In genomic region chr10:97761331-97761865, GRCh38 we compare ENCODE assay signal across 23 cellular contexts. TPM values are rescaled to one million over a fixed set of nuclear protein-coding genes. Genes with fewer than 3 reads are reported as not detected.
DNase-seq lines count a peak whose midpoint lies in the region; ATAC-seq, FAIRE-seq and TF ChIP-seq lines count a peak whose summit lies in the region.
"Had no signal": no experiment of that assay in that cellular context is flagged by ENCODE, and none has a peak within 500 bp of the region (broad histone marks: within the 10 kb centered on the region; RNA-seq: fewer than 3 reads in every experiment).

No MANE protein-coding gene starts in this region.

- no peak overlapping the region for H3K9ac ChIP-seq in GM12878 (ENCODE audit: control insufficient read depth, insufficient read depth, low read length)
- H3K9ac ChIP-seq: BLaER1 treated with 17β-estradiol and CSF1 and Interleukin-3, amounts not matched to agents 10 nM and 100 nM had no signal

- no TSS peak for BruUV-seq in GM12878 (replicated peaks; lab: Mats Ljungman, UMichigan)

- TF ChIP-seq POLR2A in GM12878 (IDR thresholded peaks at IDR 0.05; ENCODE audit: low read depth, low read length) = peak; percentile 54

- no peak for TF ChIP-seq EP300 in GM12878 (IDR thresholded peaks at IDR 0.05; ENCODE audit: borderline replicate concordance in 1 of 2, control insufficient read depth in 1 of 2, low read depth in 2 of 2, low read length in 2 of 2)

- H3K9me3 ChIP-seq in left ventricle myocardium inferior (replicated peaks) = no peaks in the 10 kb centered on the region
- no peaks in the 10 kb centered on the region for H3K9me3 ChIP-seq in GM12878 (replicated peaks; ENCODE audit: control insufficient read depth, insufficient read depth, low read length)
- H3K9me3 ChIP-seq: BLaER1 treated with 17β-estradiol and CSF1 and Interleukin-3, amounts not matched to agents 10 nM and 100 nM; Peyer's patch had no signal

- SMC1A ChIA-PET in GM12878 (lab: Charles Lee; ENCODE audit: uncharacterized antibody, unreplicated experiment) = no interaction called here

- no peaks in the 10 kb centered on the region; the same call in 1 of the 2 replicates for H4K20me1 ChIP-seq in GM12878 (ENCODE audit: control insufficient read depth, insufficient read depth)

- H3K4me3 ChIP-seq in left ventricle myocardium inferior (no peak overlapping the region), GM12878 (no peak overlapping the region)
- H3K4me3 ChIP-seq: BLaER1 treated with 17β-estradiol and CSF1 and Interleukin-3, amounts not matched to agents 10 nM and 100 nM; Peyer's patch had no signal

- H3K27me3 ChIP-seq in left ventricle myocardium inferior (ENCODE audit: low read depth) (no peaks in the 10 kb centered on the region), GM12878 (replicated peaks in 1 of 2; ENCODE audit: control insufficient read depth in 2 of 2, insufficient read depth in 2 of 2, low read length in 1 of 2) (no peaks in the 10 kb centered on the region), layer of hippocampus (ENCODE audit: control insufficient read depth, insufficient read depth, low read length) (no peaks in the 10 kb centered on the region)
- H3K27me3 ChIP-seq: BLaER1 treated with 17β-estradiol and CSF1 and Interleukin-3, amounts not matched to agents 10 nM and 100 nM; Peyer's patch had no signal

- RAD21 ChIA-PET in GM12878 (lab: Charles Lee; ENCODE audit: unreplicated experiment) = no interaction called here

- 97% methylated on average over 8 of the region's 8 CpGs for WGBS in GM12878 (ENCODE audit: insufficient coverage, insufficient replicate concordance, low lambda C conversion rate, missing lambda C conversion rate)

- no peak for DNase-seq in left ventricle myocardium inferior
- DNase-seq in cardiac septum (ENCODE audit: low spot score) = no peak
- no peak for DNase-seq in GM12878 (ENCODE audit: low read depth, low spot score)
- no peak for DNase-seq in HEK293T (ENCODE audit: extremely low spot score)
- DNase-seq: GDM1, IMR-90, Kasumi-1, NCI-H1105, NCI-H1694 treated with DMSO at 0.1 percent for 48 hours, NCI-H2107, NCI-H2227 treated with DMSO at 0.1 percent for 48 hours, NCI-H524 treated with DMSO at 0.1 percent for 48 hours, SHP77 had no signal

- H3K36me3 ChIP-seq in left ventricle myocardium inferior = peaks cover 51% of the 10 kb centered on the region
- H3K36me3 ChIP-seq in GM12878 (ENCODE audit: control insufficient read depth in 2 of 2, insufficient read depth in 2 of 2, low read length in 1 of 2) = peaks cover 11 to 20% of the 10 kb centered on the region in 2 experiments

- ATAC-seq in GM12878 = no peak
- ATAC-seq in HG03196 (IDR thresholded peaks at IDR 0.05; ENCODE audit: unreplicated experiment) = no peak
- no peak for ATAC-seq in HG03159 (IDR thresholded peaks at IDR 0.05; ENCODE audit: unreplicated experiment)

- POLR2A ChIA-PET in GM12878 (lab: Charles Lee) = no interaction called here
- POLR2A ChIA-PET in HEK293T (lab: Yijun Ruan, JAX) = no interaction called here

- CTCF ChIA-PET in GM12878 (lab: Yijun Ruan, JAX) (interaction anchor here (0.8 kb wide), 1 partner anchor 20 kb away, joined by 4 read pairs; no protein-coding TSS in a partner anchor), HEK293T (lab: Yijun Ruan, JAX) (interaction anchor here (2.3 kb wide), 1 partner anchor 107 kb away, joined by 7 read pairs; no protein-coding TSS in a partner anchor)

- H3K79me2 ChIP-seq in GM12878 (ENCODE audit: control insufficient read depth, insufficient read depth, low read length) = no peaks in the 10 kb centered on the region

- no peak overlapping the region for H2AFZ ChIP-seq in GM12878 (ENCODE audit: control insufficient read depth, low read depth, low read length)

- no peak for TF ChIP-seq CTCF in left ventricle myocardium inferior (IDR thresholded peaks at IDR 0.05; ENCODE audit: borderline replicate concordance)
- no peak for TF ChIP-seq CTCF in GM12878 (IDR thresholded peaks at IDR 0.05 in 2 of 3, conservative IDR thresholded peaks at IDR 0.05 in 1 of 3; ENCODE audit: control insufficient read depth in 2 of 3, extremely low read depth in 1 of 3, insufficient read depth in 1 of 3, low read depth in 3 of 3, low read length in 3 of 3)

- FAIRE-seq in GM12878 (lab: Jason Lieb, UNC) = no peak
- FAIRE-seq: GM12892 had no signal

- no peak overlapping the region for H3K4me2 ChIP-seq in GM12878 (ENCODE audit: control insufficient read depth, insufficient read depth)
- H3K4me2 ChIP-seq: BLaER1 treated with 17β-estradiol and CSF1 and Interleukin-3, amounts not matched to agents 10 nM and 100 nM had no signal

- H3K4me1 ChIP-seq in left ventricle myocardium inferior = peaks cover 13% of the 10 kb centered on the region
- H3K4me1 ChIP-seq in GM12878 (ENCODE audit: control insufficient read depth, insufficient read depth, low read length) = peaks cover 9% of the 10 kb centered on the region
- H3K4me1 ChIP-seq: Peyer's patch had no signal

- intact Hi-C loops in left ventricle myocardium inferior (cut with micrococcal nuclease) (no loop called here), cardiac septum (cut with DNase I) (no loop called here), GM12878 (cut with micrococcal nuclease; ENCODE audit: unreplicated experiment) (no loop called here)

- peak overlapping the region; percentile 15 for H3K27ac ChIP-seq in left ventricle myocardium inferior (replicated peaks)
- H3K27ac ChIP-seq in GM12878 (ENCODE audit: control insufficient read depth, insufficient read depth) = no peak overlapping the region
- peak overlapping the region; percentile 77 for H3K27ac ChIP-seq in layer of hippocampus (ENCODE audit: low read depth, low read length)
- peak overlapping the region; percentile 8 for H3K27ac ChIP-seq in temporal lobe (ENCODE audit: low read depth, low read length)
- H3K27ac ChIP-seq: BLaER1 treated with 17β-estradiol and CSF1 and Interleukin-3, amounts not matched to agents 10 nM and 100 nM; Peyer's patch had no signal

- no peak for TF ChIP-seq RAD21 in GM12878 (IDR thresholded peaks at IDR 0.05; ENCODE audit: insufficient read depth, low read depth, low read length)

- in situ Hi-C loops in GM12878 (cut with MboI) = no loop called here

TF ChIP-seq in HEK293T, 16 proteins besides CTCF, POLR2A, EP300 and RAD21 (continues in another document):
- no peak for TF ChIP-seq ELF4 (IDR thresholded peaks at IDR 0.05)

RNA-seq across cellular contexts. Expression of gene SFRP5, which starts 10.4 kb away (rescaled TPM):
- total RNA-seq in left ventricle myocardium inferior = 8.7 TPM
- 3.2 TPM for total RNA-seq in cardiac septum
- total RNA-seq in GM12878 (2013; cell fraction: nucleolus; rRNA removed) = not detected in 2 replicates
- total RNA-seq in GM12878 (2014; rRNA removed) = not detected in 2 replicates
- not detected in 2 replicates for total RNA-seq in GM12878 (2014; rRNA removed; fragmentation: Illumina TruSeq; extraction: Trizol)
- 0.11 TPM in 1 of 2 replicates, not detected in the other for total RNA-seq in GM12878 (2021)
- not detected for polyA plus RNA-seq in GM12878 (2011; ENCODE audit: low read depth)
- not detected in 2 replicates for polyA plus RNA-seq in GM12878 (2011; rRNA removed)
- polyA plus RNA-seq in GM12878 (2011; cell fraction: cytosol; rRNA removed) = not detected in 2 replicates
- not detected in 2 replicates for polyA plus RNA-seq in GM12878 (2011; cell fraction: nucleus; rRNA removed)
- polyA plus RNA-seq in GM12878 (2012) = not detected in 2 replicates
- not detected in 2 replicates for polyA plus RNA-seq in GM12878 (2014; fragmentation: Illumina TruSeq; extraction: Trizol)
- not detected for polyA plus RNA-seq in GM12878 (2014; fragmentation: Nextera tagmentation; extraction: Ambion mirVana)
- not detected in 2 replicates for polyA plus RNA-seq in GM12878 (2014; rRNA removed)
- not detected for polyA plus RNA-seq in GM12878 (2016; fragmentation: Nextera tagmentation; extraction: Ambion mirVana)
- polyA minus RNA-seq in GM12878 (2011; rRNA and poly(A)+ RNA removed) = not detected in 2 replicates
- not detected in 2 replicates for polyA minus RNA-seq in GM12878 (2011; cell fraction: cytosol; rRNA and poly(A)+ RNA removed)
- polyA minus RNA-seq in GM12878 (2011; cell fraction: nucleus; rRNA and poly(A)+ RNA removed) = not detected in 2 replicates
- total RNA-seq in temporal lobe = 1.2 TPM
- total RNA-seq: A172, H4, HT-29, IMR-90 had no signal
- polyA plus RNA-seq: IMR-90 had no signal

RNA-seq across cellular contexts. Expression of gene ZFYVE27, which starts 24.5 kb away (rescaled TPM):
- total RNA-seq in left ventricle myocardium inferior = 13.2 TPM
- total RNA-seq in cardiac septum = 19.8 TPM
- total RNA-seq in GM12878 (2013; cell fraction: nucleolus; rRNA removed) = 105 and 111 TPM in 2 replicates
- total RNA-seq in GM12878 (2014; rRNA removed) = 25.7 and 28.9 TPM in 2 replicates
- total RNA-seq in GM12878 (2014; rRNA removed; fragmentation: Illumina TruSeq; extraction: Trizol) = 14.5 and 16.4 TPM in 2 replicates
- 23.7 and 25.3 TPM in 2 replicates for total RNA-seq in GM12878 (2021)
- polyA plus RNA-seq in GM12878 (2011; ENCODE audit: low read depth) = 10.4 TPM
- polyA plus RNA-seq in GM12878 (2011; rRNA removed) = 20.3 and 28.2 TPM in 2 replicates
- polyA plus RNA-seq in GM12878 (2011; cell fraction: cytosol; rRNA removed) = 26.9 and 33.5 TPM in 2 replicates
- polyA plus RNA-seq in GM12878 (2011; cell fraction: nucleus; rRNA removed) = 117 TPM in 2 replicates
- polyA plus RNA-seq in GM12878 (2012) = 18.7 and 19.2 TPM in 2 replicates
- 11.1 and 16.6 TPM in 2 replicates for polyA plus RNA-seq in GM12878 (2014; fragmentation: Illumina TruSeq; extraction: Trizol)
- 1 to 10 TPM; 1.1 to 1.3 TPM for polyA plus RNA-seq in GM12878 (2014; fragmentation: Nextera tagmentation; extraction: Ambion mirVana)
- 26.2 and 26.3 TPM in 2 replicates for polyA plus RNA-seq in GM12878 (2014; rRNA removed)
- polyA plus RNA-seq in GM12878 (2016; fragmentation: Nextera tagmentation; extraction: Ambion mirVana) = 10 to 100 TPM; 20.8 to 22.1 TPM
- polyA minus RNA-seq in GM12878 (2011; rRNA and poly(A)+ RNA removed) = 21.9 and 42.0 TPM in 2 replicates
- polyA minus RNA-seq in GM12878 (2011; cell fraction: cytosol; rRNA and poly(A)+ RNA removed) = 7.0 and 12.7 TPM in 2 replicates
- polyA minus RNA-seq in GM12878 (2011; cell fraction: nucleus; rRNA and poly(A)+ RNA removed) = 46.1 and 55.0 TPM in 2 replicates
- 41.1 TPM for total RNA-seq in temporal lobe

RNA-seq across cellular contexts. Expression of gene MARVELD1, which starts 47.9 kb away (rescaled TPM):
- total RNA-seq in left ventricle myocardium inferior (6.4 TPM), cardiac septum (8.6 TPM), GM12878 (2014; rRNA removed) (2.8 TPM in 2 replicates), GM12878 (2014; rRNA removed; fragmentation: Illumina TruSeq; extraction: Trizol) (2.6 and 3.5 TPM in 2 replicates), GM12878 (2021) (7.4 and 8.4 TPM in 2 replicates), temporal lobe (3.0 TPM)
- 4.2 and 6.0 TPM in 2 replicates for total RNA-seq in GM12878 (2013; cell fraction: nucleolus; rRNA removed)
- 1.2 TPM for polyA plus RNA-seq in GM12878 (2011; ENCODE audit: low read depth)
- polyA plus RNA-seq in GM12878 (2011; rRNA removed) (0.32 and 0.54 TPM in 2 replicates), GM12878 (2014; fragmentation: Illumina TruSeq; extraction: Trizol) (8.1 and 10.0 TPM in 2 replicates), GM12878 (2014; fragmentation: Nextera tagmentation; extraction: Ambion mirVana) (1 to 10 TPM; 2.8 TPM), GM12878 (2014; rRNA removed) (6.0 and 7.0 TPM in 2 replicates), GM12878 (2016; fragmentation: Nextera tagmentation; extraction: Ambion mirVana) (1 to 10 TPM; 2.7 to 3.6 TPM)
- 0.50 and 0.79 TPM in 2 replicates for polyA plus RNA-seq in GM12878 (2011; cell fraction: cytosol; rRNA removed)
- polyA plus RNA-seq in GM12878 (2011; cell fraction: nucleus; rRNA removed) = 1.3 and 1.5 TPM in 2 replicates
- 1.5 and 2.2 TPM in 2 replicates for polyA plus RNA-seq in GM12878 (2012)
- polyA minus RNA-seq in GM12878 (2011; rRNA and poly(A)+ RNA removed) = 0.15 and 0.21 TPM in 2 replicates
- polyA minus RNA-seq in GM12878 (2011; cell fraction: cytosol; rRNA and poly(A)+ RNA removed) = 0.40 and 0.73 TPM in 2 replicates
- polyA minus RNA-seq in GM12878 (2011; cell fraction: nucleus; rRNA and poly(A)+ RNA removed) = 0.38 and 0.48 TPM in 2 replicates
